In genomic region chr2:235599596-235600338, GRCh38 we compare ENCODE assay signal across 11 cellular contexts.
"Had no signal": no experiment of that assay in that cellular context is flagged by ENCODE, and none has a peak within 500 bp of the region (broad histone marks: within the 10 kb centered on the region; RNA-seq: fewer than 3 reads in every experiment).

No MANE protein-coding gene starts in this region.

- DNase-seq: activated CD4-positive, alpha-beta memory T cell treated with anti-CD3 and anti-CD28 coated beads for 36 hours; activated CD4-positive, alpha-beta T cell treated with anti-CD3 and anti-CD28 coated beads for 36 hours; activated CD8-positive, alpha-beta memory T cell treated with anti-CD3 and anti-CD28 coated beads, Interleukin-2, amount 10 ng/mL, durations not matched to agents 7 days and 5 days; activated naive CD4-positive, alpha-beta T cell treated with anti-CD3 and anti-CD28 coated beads, Interleukin-2, amount 10 ng/mL, durations not matched to agents 7 days and 5 days; activated T-cell treated with anti-CD3 and anti-CD28 coated beads, Interleukin-2, amount 50 U/mL, for 1 hour; islet precursor cell; naive thymus-derived CD4-positive, alpha-beta T cell; tibial artery; WERI-Rb-1 had no signal

- H3K9me3 ChIP-seq: tibial artery, vagina had no signal

- H3K27me3 ChIP-seq: tibial artery, vagina had no signal

- H3K4me3 ChIP-seq: lung, tibial artery, vagina had no signal

- H3K4me1 ChIP-seq: tibial artery had no signal

- H3K36me3 ChIP-seq: tibial artery, vagina, WERI-Rb-1 had no signal

- H3K27ac ChIP-seq: tibial artery, vagina, WERI-Rb-1 had no signal
